27 cellular contexts compared by ENCODE assay signal in the genomic region with DNA sequence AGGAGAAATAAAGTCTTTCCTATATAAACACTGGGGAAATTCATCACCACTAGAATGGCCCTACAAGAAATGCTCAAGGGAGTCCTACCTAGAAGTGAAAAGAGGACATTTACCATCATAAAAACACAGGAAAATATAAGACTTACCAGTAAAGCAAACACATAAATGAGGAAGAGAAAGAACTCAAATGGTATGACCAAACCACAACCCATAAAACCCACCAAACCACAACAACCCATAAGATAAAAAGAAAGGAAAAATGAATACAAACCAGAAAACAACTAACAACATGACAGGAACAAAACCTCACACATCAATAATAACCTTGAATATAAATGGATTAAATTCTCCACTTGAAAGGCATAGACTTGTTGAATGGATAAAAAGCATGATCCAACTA.
"Had no signal": no experiment of that assay in that cellular context is flagged by ENCODE, and none has a peak within 500 bp of the region (broad histone marks: within the 10 kb centered on the region; RNA-seq: fewer than 3 reads in every experiment).

No MANE protein-coding gene starts in this region.

- H3K4me1 Mint-ChIP-seq: activated B cell treated with CpG ODN at 0.5 μM for 24 hours, mesothelial cell of epicardium, neural progenitor cell had no signal

- H3K4me3 ChIP-seq: coronary artery, gastroesophageal sphincter, left ventricle myocardium inferior, neural progenitor cell, stomach, suprapubic skin, tibial nerve had no signal

- DNase-seq: activated B cell treated with CpG ODN at 0.5 μM for 24 hours; activated CD4-positive, alpha-beta memory T cell treated with anti-CD3 and anti-CD28 coated beads, Interleukin-2, amount 10 ng/mL, durations not matched to agents 7 days and 5 days; activated CD4-positive, alpha-beta T cell treated with anti-CD3 and anti-CD28 coated beads for 36 hours; activated CD8-positive, alpha-beta memory T cell treated with anti-CD3 and anti-CD28 coated beads, Interleukin-2, amount 50 U/mL, for 4 hours; activated naive CD4-positive, alpha-beta T cell; activated naive CD8-positive, alpha-beta T cell treated with anti-CD3 and anti-CD28 coated beads, Interleukin-2, amount 10 ng/mL, durations not matched to agents 7 days and 5 days; activated T-cell treated with anti-CD3 and anti-CD28 coated beads, Interleukin-2, amount 50 U/mL, for 24 hours; amygdala; cerebellar nuclear complex; head of caudate nucleus; hypothalamus; left ventricle myocardium inferior; naive thymus-derived CD8-positive, alpha-beta T cell; posterior cingulate gyrus; small intestine; stimulated activated CD4-positive, alpha-beta T cell treated with anti-CD3 and anti-CD28 coated beads, Interleukin-2, amount 100 ng/mL, for 24 hours; stomach; T1000 had no signal

- H3K36me3 Mint-ChIP-seq: mesothelial cell of epicardium; neural progenitor cell; stimulated activated effector memory CD8-positive, alpha-beta T cell treated with anti-CD3 and anti-CD28 coated beads, Interleukin-12 subunit alpha, Interleukin-12 subunit beta, amount 100 ng/mL, for 72 hours had no signal

- H3K27me3 ChIP-seq: gastroesophageal sphincter, stomach, suprapubic skin, tibial nerve had no signal

- H3K4me3 Mint-ChIP-seq: activated B cell treated with CpG ODN at 0.5 μM for 24 hours; activated CD4-positive, alpha-beta memory T cell treated with anti-CD3 and anti-CD28 coated beads, Interleukin-2, amount 10 ng/mL, durations not matched to agents 7 days and 5 days; activated CD4-positive, alpha-beta T cell treated with anti-CD3 and anti-CD28 coated beads for 36 hours; activated naive CD8-positive, alpha-beta T cell treated with anti-CD3 and anti-CD28 coated beads, Interleukin-2, amount 10 ng/mL, durations not matched to agents 7 days and 5 days; activated T-cell treated with anti-CD3 and anti-CD28 coated beads, Interleukin-2, amount 50 U/mL, for 24 hours; activated T-helper 17 cell treated with anti-CD3 and anti-CD28 coated beads, Interleukin-2, amount 50 U/mL, for 72 hours; mesothelial cell of epicardium; naive thymus-derived CD8-positive, alpha-beta T cell; neural progenitor cell; stimulated activated effector memory CD8-positive, alpha-beta T cell treated with anti-CD3 and anti-CD28 coated beads, Interleukin-12 subunit alpha, Interleukin-12 subunit beta, amount 100 ng/mL, for 72 hours had no signal

- H3K27ac Mint-ChIP-seq: activated B cell treated with CpG ODN at 0.5 μM for 24 hours; activated CD4-positive, alpha-beta memory T cell treated with anti-CD3 and anti-CD28 coated beads, Interleukin-2, amount 10 ng/mL, durations not matched to agents 7 days and 5 days; activated CD4-positive, alpha-beta T cell treated with anti-CD3 and anti-CD28 coated beads for 36 hours; activated naive CD8-positive, alpha-beta T cell treated with anti-CD3 and anti-CD28 coated beads, Interleukin-2, amount 10 ng/mL, durations not matched to agents 7 days and 5 days; activated T-cell treated with anti-CD3 and anti-CD28 coated beads, Interleukin-2, amount 50 U/mL, for 24 hours; activated T-helper 17 cell treated with anti-CD3 and anti-CD28 coated beads, Interleukin-2, amount 50 U/mL, for 72 hours; mesothelial cell of epicardium; naive thymus-derived CD8-positive, alpha-beta T cell; neural progenitor cell; stimulated activated effector memory CD8-positive, alpha-beta T cell treated with anti-CD3 and anti-CD28 coated beads, Interleukin-12 subunit alpha, Interleukin-12 subunit beta, amount 100 ng/mL, for 72 hours had no signal

- H3K27ac ChIP-seq: coronary artery, epithelial cell of prostate, gastroesophageal sphincter, left ventricle myocardium inferior, neural progenitor cell, stomach, suprapubic skin, tibial nerve had no signal
